In genomic region chr11:69521461-69521860, GRCh38 we compare ENCODE assay signal across 19 cellular contexts. TPM values are rescaled to one million over a fixed set of nuclear protein-coding genes. Genes with fewer than 3 reads are reported as not detected.
"Had no signal": no experiment of that assay in that cellular context is flagged by ENCODE, and none has a peak within 500 bp of the region (broad histone marks: within the 10 kb centered on the region; RNA-seq: fewer than 3 reads in every experiment).

No MANE protein-coding gene starts in this region.

- H3K4me1 ChIP-seq: foreskin keratinocyte had no signal

- H3K27ac ChIP-seq: foreskin keratinocyte had no signal

- ATAC-seq: activated CD4-positive, CD25-positive, alpha-beta regulatory T cell treated with anti-CD3 and anti-CD28 coated beads, Interleukin-2, amount 50 U/mL, for 24 hours; foreskin keratinocyte; stimulated activated memory B cell treated with anti-CD40 and anti-IgM and Interleukin-4, amounts not matched to agents 10 μg/mL and 1 μg/mL and 100 μg/mL, for 72 hours had no signal

- DNase-seq: activated CD4-positive, alpha-beta T cell treated with anti-CD3 and anti-CD28 coated beads, Interleukin-2, amount 50 U/mL, for 1 hour; activated CD8-positive, alpha-beta memory T cell treated with anti-CD3 and anti-CD28 coated beads for 24 hours; activated naive CD8-positive, alpha-beta T cell treated with anti-CD3 and anti-CD28 coated beads for 36 hours; amygdala; cortex of kidney; effector memory CD4-positive, alpha-beta T cell; foreskin keratinocyte; glutamatergic neuron; hypothalamus; nucleus accumbens; stimulated activated CD4-positive, alpha-beta T cell treated with anti-CD3 and anti-CD28 coated beads, Interleukin-2, amount 100 ng/mL, for 48 hours had no signal

RNA-seq across cellular contexts. Expression of gene LINC01488, which starts 40.0 kb away (rescaled TPM):
- total RNA-seq: activated naive CD8-positive, alpha-beta T cell treated with anti-CD3 and anti-CD28 coated beads for 36 hours; activated T-helper 1 cell treated with anti-CD3 and anti-CD28 coated beads, Interleukin-12 subunit alpha, Interleukin-12 subunit beta, Interleukin-2, Interleukin-4 antibody, amounts not matched to agents 30 ng/mL and 10 ng/mL and 1 ng/mL, durations not matched to agents 14 hours and 24 hours and 36 hours; foreskin keratinocyte; kidney epithelial cell; mesenteric fat pad; posterior vena cava; skeletal muscle tissue; urinary bladder had no signal
- polyA plus RNA-seq: foreskin keratinocyte had no signal
